1 cellular context compared by ENCODE assay signal in the genomic region with DNA sequence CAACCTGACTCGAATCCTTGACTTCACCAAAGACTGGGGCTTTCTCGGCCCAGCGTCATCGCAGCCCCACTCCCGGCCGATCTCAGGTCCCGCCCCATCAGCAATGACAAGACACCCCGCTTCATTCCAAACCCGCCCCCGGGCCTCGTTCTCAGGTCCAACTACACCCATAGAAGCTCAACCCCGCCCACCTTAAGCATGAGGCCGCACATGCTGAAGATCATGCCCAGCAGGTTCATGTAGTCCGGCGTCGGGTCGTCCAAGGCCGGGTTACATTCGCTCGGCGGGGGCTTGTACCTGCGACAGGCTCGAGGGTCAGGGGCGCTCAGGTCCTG.
A peak's percentile ranks its signal among the peaks of the same experiment; 100 is the strongest.
TF ChIP-seq lines count a peak whose summit lies in the region.

No MANE protein-coding gene starts in this region.

TF ChIP-seq in HepG2, 621 proteins besides CTCF, POLR2A, EP300 and RAD21 (continues in another document):
- no peak for TF ChIP-seq KDM1A (CRISPR knock-in tag; IDR thresholded peaks at IDR 0.05)
- TF ChIP-seq ZSCAN25 (CRISPR knock-in tag; IDR thresholded peaks at IDR 0.05): no peak
- TF ChIP-seq, protein P1, sequence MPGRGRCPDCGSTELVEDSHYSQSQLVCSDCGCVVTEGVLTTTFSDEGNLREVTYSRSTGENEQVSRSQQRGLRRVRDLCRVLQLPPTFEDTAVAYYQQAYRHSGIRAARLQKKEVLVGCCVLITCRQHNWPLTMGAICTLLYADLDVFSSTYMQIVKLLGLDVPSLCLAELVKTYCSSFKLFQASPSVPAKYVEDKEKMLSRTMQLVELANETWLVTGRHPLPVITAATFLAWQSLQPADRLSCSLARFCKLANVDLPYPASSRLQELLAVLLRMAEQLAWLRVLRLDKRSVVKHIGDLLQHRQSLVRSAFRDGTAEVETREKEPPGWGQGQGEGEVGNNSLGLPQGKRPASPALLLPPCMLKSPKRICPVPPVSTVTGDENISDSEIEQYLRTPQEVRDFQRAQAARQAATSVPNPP (CRISPR knock-in tag; IDR thresholded peaks at IDR 0.05): no peak
- no peak for TF ChIP-seq RELA (CRISPR knock-in tag; IDR thresholded peaks at IDR 0.05)
- TF ChIP-seq ZNF703 (CRISPR knock-in tag; IDR thresholded peaks at IDR 0.05; ENCODE audit: borderline replicate concordance): no peak
- TF ChIP-seq KLF16 (CRISPR knock-in tag; IDR thresholded peaks at IDR 0.05): no peak
- no peak for TF ChIP-seq KLF15 (CRISPR knock-in tag; IDR thresholded peaks at IDR 0.05; ENCODE audit: borderline replicate concordance)
- TF ChIP-seq ZBTB7A (CRISPR knock-in tag; IDR thresholded peaks at IDR 0.05): 0 out of 2 replicates have a peak, but pooled peaks have one; percentile 72
- TF ChIP-seq ZNF232 (CRISPR knock-in tag; IDR thresholded peaks at IDR 0.05; ENCODE audit: borderline replicate concordance): no peak
- no peak for TF ChIP-seq ZFP1 (CRISPR knock-in tag; IDR thresholded peaks at IDR 0.05)
- no peak for TF ChIP-seq ZNF724P (CRISPR knock-in tag; IDR thresholded peaks at IDR 0.05; ENCODE audit: borderline replicate concordance)
- no peak for TF ChIP-seq ZNF839 (CRISPR knock-in tag; IDR thresholded peaks at IDR 0.05; ENCODE audit: borderline replicate concordance)
- TF ChIP-seq SMARCC2 (IDR thresholded peaks at IDR 0.05): no peak
- TF ChIP-seq ZNF547 (CRISPR knock-in tag; IDR thresholded peaks at IDR 0.05): peak; percentile 5; the same call in 1 of the 2 replicates
- TF ChIP-seq PTBP1 (IDR thresholded peaks at IDR 0.05; ENCODE audit: low read depth, low read length, poor library complexity, severe bottlenecking): no peak
- TF ChIP-seq ZNF777 (CRISPR knock-in tag; IDR thresholded peaks at IDR 0.05): no peak
- TF ChIP-seq ZNF441 (CRISPR knock-in tag; IDR thresholded peaks at IDR 0.05; ENCODE audit: borderline replicate concordance): no peak
- TF ChIP-seq HOXA5 (CRISPR knock-in tag; IDR thresholded peaks at IDR 0.05): no peak
- TF ChIP-seq, protein P2, sequence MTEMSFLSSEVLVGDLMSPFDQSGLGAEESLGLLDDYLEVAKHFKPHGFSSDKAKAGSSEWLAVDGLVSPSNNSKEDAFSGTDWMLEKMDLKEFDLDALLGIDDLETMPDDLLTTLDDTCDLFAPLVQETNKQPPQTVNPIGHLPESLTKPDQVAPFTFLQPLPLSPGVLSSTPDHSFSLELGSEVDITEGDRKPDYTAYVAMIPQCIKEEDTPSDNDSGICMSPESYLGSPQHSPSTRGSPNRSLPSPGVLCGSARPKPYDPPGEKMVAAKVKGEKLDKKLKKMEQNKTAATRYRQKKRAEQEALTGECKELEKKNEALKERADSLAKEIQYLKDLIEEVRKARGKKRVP (CRISPR knock-in tag; IDR thresholded peaks at IDR 0.05): no peak
- TF ChIP-seq, protein P3, sequence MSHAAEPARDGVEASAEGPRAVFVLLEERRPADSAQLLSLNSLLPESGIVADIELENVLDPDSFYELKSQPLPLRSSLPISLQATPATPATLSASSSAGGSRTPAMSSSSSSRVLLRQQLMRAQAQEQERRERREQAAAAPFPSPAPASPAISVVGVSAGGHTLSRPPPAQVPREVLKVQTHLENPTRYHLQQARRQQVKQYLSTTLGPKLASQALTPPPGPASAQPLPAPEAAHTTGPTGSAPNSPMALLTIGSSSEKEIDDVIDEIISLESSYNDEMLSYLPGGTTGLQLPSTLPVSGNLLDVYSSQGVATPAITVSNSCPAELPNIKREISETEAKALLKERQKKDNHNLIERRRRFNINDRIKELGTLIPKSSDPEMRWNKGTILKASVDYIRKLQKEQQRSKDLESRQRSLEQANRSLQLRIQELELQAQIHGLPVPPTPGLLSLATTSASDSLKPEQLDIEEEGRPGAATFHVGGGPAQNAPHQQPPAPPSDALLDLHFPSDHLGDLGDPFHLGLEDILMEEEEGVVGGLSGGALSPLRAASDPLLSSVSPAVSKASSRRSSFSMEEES (CRISPR knock-in tag; IDR thresholded peaks at IDR 0.05): no peak
- no peak for TF ChIP-seq HNRNPL (IDR thresholded peaks at IDR 0.05; ENCODE audit: low read depth, low read length)
- TF ChIP-seq, protein P4, sequence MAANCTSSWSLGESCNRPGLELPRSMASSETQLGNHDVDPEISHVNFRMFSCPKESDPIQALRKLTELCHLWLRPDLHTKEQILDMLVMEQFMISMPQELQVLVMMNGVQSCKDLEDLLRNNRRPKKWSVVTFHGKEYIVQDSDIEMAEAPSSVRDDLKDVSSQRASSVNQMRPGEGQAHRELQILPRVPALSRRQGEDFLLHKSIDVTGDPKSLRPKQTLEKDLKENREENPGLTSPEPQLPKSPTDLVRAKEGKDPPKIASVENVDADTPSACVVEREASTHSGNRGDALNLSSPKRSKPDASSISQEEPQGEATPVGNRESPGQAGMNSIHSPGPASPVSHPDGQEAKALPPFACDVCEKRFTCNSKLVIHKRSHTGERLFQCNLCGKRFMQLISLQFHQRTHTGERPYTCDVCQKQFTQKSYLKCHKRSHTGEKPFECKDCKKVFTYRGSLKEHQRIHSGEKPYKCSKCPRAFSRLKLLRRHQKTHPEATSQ (CRISPR knock-in tag; IDR thresholded peaks at IDR 0.05; ENCODE audit: borderline replicate concordance): no peak
- TF ChIP-seq, protein P5, sequence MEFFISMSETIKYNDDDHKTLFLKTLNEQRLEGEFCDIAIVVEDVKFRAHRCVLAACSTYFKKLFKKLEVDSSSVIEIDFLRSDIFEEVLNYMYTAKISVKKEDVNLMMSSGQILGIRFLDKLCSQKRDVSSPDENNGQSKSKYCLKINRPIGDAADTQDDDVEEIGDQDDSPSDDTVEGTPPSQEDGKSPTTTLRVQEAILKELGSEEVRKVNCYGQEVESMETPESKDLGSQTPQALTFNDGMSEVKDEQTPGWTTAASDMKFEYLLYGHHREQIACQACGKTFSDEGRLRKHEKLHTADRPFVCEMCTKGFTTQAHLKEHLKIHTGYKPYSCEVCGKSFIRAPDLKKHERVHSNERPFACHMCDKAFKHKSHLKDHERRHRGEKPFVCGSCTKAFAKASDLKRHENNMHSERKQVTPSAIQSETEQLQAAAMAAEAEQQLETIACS (CRISPR knock-in tag; IDR thresholded peaks at IDR 0.05): no peak
- TF ChIP-seq, protein P6, sequence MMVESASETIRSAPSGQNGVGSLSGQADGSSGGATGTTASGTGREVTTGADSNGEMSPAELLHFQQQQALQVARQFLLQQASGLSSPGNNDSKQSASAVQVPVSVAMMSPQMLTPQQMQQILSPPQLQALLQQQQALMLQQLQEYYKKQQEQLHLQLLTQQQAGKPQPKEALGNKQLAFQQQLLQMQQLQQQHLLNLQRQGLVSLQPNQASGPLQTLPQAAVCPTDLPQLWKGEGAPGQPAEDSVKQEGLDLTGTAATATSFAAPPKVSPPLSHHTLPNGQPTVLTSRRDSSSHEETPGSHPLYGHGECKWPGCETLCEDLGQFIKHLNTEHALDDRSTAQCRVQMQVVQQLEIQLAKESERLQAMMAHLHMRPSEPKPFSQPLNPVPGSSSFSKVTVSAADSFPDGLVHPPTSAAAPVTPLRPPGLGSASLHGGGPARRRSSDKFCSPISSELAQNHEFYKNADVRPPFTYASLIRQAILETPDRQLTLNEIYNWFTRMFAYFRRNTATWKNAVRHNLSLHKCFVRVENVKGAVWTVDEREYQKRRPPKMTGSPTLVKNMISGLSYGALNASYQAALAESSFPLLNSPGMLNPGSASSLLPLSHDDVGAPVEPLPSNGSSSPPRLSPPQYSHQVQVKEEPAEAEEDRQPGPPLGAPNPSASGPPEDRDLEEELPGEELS (CRISPR knock-in tag; IDR thresholded peaks at IDR 0.05): no peak
- no peak for TF ChIP-seq SMAD3 (CRISPR knock-in tag; IDR thresholded peaks at IDR 0.05)
- TF ChIP-seq IKZF4 (CRISPR knock-in tag; IDR thresholded peaks at IDR 0.05; ENCODE audit: borderline replicate concordance, low read depth, not compliant biosample characterization): peak; percentile 65
- TF ChIP-seq, protein P7, sequence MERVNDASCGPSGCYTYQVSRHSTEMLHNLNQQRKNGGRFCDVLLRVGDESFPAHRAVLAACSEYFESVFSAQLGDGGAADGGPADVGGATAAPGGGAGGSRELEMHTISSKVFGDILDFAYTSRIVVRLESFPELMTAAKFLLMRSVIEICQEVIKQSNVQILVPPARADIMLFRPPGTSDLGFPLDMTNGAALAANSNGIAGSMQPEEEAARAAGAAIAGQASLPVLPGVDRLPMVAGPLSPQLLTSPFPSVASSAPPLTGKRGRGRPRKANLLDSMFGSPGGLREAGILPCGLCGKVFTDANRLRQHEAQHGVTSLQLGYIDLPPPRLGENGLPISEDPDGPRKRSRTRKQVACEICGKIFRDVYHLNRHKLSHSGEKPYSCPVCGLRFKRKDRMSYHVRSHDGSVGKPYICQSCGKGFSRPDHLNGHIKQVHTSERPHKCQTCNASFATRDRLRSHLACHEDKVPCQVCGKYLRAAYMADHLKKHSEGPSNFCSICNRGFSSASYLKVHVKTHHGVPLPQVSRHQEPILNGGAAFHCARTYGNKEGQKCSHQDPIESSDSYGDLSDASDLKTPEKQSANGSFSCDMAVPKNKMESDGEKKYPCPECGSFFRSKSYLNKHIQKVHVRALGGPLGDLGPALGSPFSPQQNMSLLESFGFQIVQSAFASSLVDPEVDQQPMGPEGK (CRISPR knock-in tag; IDR thresholded peaks at IDR 0.05): no peak
- TF ChIP-seq ZNF761 (CRISPR knock-in tag; conservative IDR thresholded peaks at IDR 0.05): 0 out of 2 replicates have a peak, but pooled peaks have one; percentile 25
- TF ChIP-seq, protein P8, sequence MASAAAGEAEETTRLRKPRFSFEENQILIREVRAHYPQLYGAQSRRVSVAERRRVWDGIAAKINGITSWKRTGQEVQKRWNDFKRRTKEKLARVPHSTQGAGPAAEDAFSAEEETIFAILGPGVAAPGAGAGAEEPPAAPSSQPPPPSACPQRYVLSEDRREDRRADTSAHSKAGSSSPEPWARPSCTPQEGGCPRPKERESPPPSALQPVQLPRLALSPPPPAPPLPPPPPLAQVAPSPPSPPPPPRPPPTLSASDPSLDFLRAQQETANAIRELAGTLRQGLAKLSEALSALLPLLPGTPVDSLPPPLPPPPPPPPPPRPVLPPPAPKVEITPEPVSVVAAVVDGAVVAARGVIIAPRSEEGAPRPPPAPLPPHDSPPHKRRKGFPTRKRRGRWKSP (CRISPR knock-in tag; IDR thresholded peaks at IDR 0.05): no peak
- no peak for TF ChIP-seq KDM3A (CRISPR knock-in tag; IDR thresholded peaks at IDR 0.05; ENCODE audit: low read depth)
- 0 out of 2 replicates have a peak, but pooled peaks have one; percentile 53 for TF ChIP-seq KDM5B (CRISPR knock-in tag; IDR thresholded peaks at IDR 0.05; ENCODE audit: borderline replicate concordance)
- TF ChIP-seq, protein P9, sequence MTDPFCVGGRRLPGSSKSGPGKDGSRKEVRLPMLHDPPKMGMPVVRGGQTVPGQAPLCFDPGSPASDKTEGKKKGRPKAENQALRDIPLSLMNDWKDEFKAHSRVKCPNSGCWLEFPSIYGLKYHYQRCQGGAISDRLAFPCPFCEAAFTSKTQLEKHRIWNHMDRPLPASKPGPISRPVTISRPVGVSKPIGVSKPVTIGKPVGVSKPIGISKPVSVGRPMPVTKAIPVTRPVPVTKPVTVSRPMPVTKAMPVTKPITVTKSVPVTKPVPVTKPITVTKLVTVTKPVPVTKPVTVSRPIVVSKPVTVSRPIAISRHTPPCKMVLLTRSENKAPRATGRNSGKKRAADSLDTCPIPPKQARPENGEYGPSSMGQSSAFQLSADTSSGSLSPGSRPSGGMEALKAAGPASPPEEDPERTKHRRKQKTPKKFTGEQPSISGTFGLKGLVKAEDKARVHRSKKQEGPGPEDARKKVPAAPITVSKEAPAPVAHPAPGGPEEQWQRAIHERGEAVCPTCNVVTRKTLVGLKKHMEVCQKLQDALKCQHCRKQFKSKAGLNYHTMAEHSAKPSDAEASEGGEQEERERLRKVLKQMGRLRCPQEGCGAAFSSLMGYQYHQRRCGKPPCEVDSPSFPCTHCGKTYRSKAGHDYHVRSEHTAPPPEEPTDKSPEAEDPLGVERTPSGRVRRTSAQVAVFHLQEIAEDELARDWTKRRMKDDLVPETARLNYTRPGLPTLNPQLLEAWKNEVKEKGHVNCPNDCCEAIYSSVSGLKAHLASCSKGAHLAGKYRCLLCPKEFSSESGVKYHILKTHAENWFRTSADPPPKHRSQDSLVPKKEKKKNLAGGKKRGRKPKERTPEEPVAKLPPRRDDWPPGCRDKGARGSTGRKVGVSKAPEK (CRISPR knock-in tag; IDR thresholded peaks at IDR 0.05; ENCODE audit: borderline replicate concordance): no peak
- TF ChIP-seq SALL2 (CRISPR knock-in tag; IDR thresholded peaks at IDR 0.05): no peak
- TF ChIP-seq STAT5B (CRISPR knock-in tag; IDR thresholded peaks at IDR 0.05): no peak
- TF ChIP-seq ATAD3A (CRISPR knock-in tag; IDR thresholded peaks at IDR 0.05): no peak
- TF ChIP-seq NR2F1 (CRISPR knock-in tag; IDR thresholded peaks at IDR 0.05): no peak
- TF ChIP-seq REL (CRISPR knock-in tag; conservative IDR thresholded peaks at IDR 0.05): peak; percentile 64; the same call in 1 of the 2 replicates
- TF ChIP-seq ZNF83 (CRISPR knock-in tag; IDR thresholded peaks at IDR 0.05; ENCODE audit: borderline replicate concordance): no peak
- no peak for TF ChIP-seq SAP130 (CRISPR knock-in tag; IDR thresholded peaks at IDR 0.05; ENCODE audit: low read depth)
- TF ChIP-seq ZNF879 (CRISPR knock-in tag; IDR thresholded peaks at IDR 0.05): no peak
- no peak for TF ChIP-seq PLRG1 (conservative IDR thresholded peaks at IDR 0.05)
- TF ChIP-seq, protein P10, sequence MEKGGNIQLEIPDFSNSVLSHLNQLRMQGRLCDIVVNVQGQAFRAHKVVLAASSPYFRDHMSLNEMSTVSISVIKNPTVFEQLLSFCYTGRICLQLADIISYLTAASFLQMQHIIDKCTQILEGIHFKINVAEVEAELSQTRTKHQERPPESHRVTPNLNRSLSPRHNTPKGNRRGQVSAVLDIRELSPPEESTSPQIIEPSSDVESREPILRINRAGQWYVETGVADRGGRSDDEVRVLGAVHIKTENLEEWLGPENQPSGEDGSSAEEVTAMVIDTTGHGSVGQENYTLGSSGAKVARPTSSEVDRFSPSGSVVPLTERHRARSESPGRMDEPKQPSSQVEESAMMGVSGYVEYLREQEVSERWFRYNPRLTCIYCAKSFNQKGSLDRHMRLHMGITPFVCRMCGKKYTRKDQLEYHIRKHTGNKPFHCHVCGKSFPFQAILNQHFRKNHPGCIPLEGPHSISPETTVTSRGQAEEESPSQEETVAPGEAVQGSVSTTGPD (CRISPR knock-in tag; IDR thresholded peaks at IDR 0.05): no peak
- no peak for TF ChIP-seq KAT2B (IDR thresholded peaks at IDR 0.05; ENCODE audit: borderline replicate concordance, low read depth, low read length)
- no peak for TF ChIP-seq EHMT2 (IDR thresholded peaks at IDR 0.05; ENCODE audit: borderline replicate concordance, low read depth, low read length)
- no peak for TF ChIP-seq BCL6 (CRISPR knock-in tag; IDR thresholded peaks at IDR 0.05)
- TF ChIP-seq EZH2 (conservative IDR thresholded peaks at IDR 0.05; ENCODE audit: low read depth, low read length): no peak
- no peak for TF ChIP-seq ZNF543 (CRISPR knock-in tag; IDR thresholded peaks at IDR 0.05)
- no peak for TF ChIP-seq MAZ (IDR thresholded peaks at IDR 0.05; ENCODE audit: borderline replicate concordance, low read depth, low read length)
- TF ChIP-seq MAZ (CRISPR knock-in tag; IDR thresholded peaks at IDR 0.05; ENCODE audit: low read depth): 0 out of 2 replicates have a peak, but pooled peaks have one; percentile 53
- peak; percentile 16 for TF ChIP-seq CBX1 (IDR thresholded peaks at IDR 0.05; ENCODE audit: low read depth)
- TF ChIP-seq, protein P11, sequence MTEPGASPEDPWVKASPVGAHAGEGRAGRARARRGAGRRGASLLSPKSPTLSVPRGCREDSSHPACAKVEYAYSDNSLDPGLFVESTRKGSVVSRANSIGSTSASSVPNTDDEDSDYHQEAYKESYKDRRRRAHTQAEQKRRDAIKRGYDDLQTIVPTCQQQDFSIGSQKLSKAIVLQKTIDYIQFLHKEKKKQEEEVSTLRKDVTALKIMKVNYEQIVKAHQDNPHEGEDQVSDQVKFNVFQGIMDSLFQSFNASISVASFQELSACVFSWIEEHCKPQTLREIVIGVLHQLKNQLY (CRISPR knock-in tag; IDR thresholded peaks at IDR 0.05): no peak
- TF ChIP-seq XBP1 (CRISPR knock-in tag; IDR thresholded peaks at IDR 0.05): no peak
- no peak for TF ChIP-seq ZNF629 (CRISPR knock-in tag; conservative IDR thresholded peaks at IDR 0.05)
